ENCODE assay signal across 2 cellular contexts in the genomic region with DNA sequence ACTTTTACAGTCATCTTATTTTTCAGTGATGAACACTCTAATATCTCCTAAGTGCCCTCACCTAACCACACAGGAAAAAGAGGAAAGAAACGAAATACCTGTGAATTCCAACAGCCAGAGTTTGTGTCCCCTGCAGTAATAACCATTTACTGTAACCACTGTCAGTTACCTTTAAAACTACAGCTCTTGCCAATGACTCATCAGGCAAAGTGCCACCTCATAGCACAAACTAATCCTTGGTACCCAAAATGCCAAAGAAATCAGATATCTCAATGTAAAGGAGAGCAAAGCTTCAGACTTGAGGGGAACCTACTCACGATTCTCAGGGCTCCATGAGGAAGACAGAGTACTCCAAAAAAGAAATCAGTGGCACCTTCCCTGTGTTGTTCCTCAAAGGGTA.
A peak's percentile ranks its signal among the peaks of the same experiment; 100 is the strongest.
TF ChIP-seq lines count a peak whose summit lies in the region.

No MANE protein-coding gene starts in this region.

TF ChIP-seq in SK-N-SH, 30 proteins besides CTCF, POLR2A, EP300 and RAD21:
- no peak for TF ChIP-seq POLR2AphosphoS5 (IDR thresholded peaks at IDR 0.05; ENCODE audit: low read depth, low read length)
- TF ChIP-seq RCOR1 (IDR thresholded peaks at IDR 0.05; ENCODE audit: low read length): no peak
- no peak for TF ChIP-seq SMC3 (IDR thresholded peaks at IDR 0.05; ENCODE audit: low read depth, low read length)
- 0 out of 2 replicates have a peak, but pooled peaks have one; percentile 21 for TF ChIP-seq JUND (IDR thresholded peaks at IDR 0.05)
- no peak for TF ChIP-seq TAF1 (IDR thresholded peaks at IDR 0.05; ENCODE audit: borderline replicate concordance, low read depth, low read length)
- TF ChIP-seq ELF1 (IDR thresholded peaks at IDR 0.05): no peak
- TF ChIP-seq, protein P1, sequence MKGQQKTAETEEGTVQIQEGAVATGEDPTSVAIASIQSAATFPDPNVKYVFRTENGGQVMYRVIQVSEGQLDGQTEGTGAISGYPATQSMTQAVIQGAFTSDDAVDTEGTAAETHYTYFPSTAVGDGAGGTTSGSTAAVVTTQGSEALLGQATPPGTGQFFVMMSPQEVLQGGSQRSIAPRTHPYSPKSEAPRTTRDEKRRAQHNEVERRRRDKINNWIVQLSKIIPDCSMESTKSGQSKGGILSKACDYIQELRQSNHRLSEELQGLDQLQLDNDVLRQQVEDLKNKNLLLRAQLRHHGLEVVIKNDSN (IDR thresholded peaks at IDR 0.05; ENCODE audit: borderline replicate concordance, low read depth): no peak
- TF ChIP-seq FOSL2 (IDR thresholded peaks at IDR 0.05; ENCODE audit: borderline replicate concordance, low read depth): peak; percentile 20; the same call in 1 of the 2 replicates
- no peak for TF ChIP-seq REST (IDR thresholded peaks at IDR 0.05; ENCODE audit: low read depth, low read length)
- TF ChIP-seq FOXM1 (IDR thresholded peaks at IDR 0.05; ENCODE audit: low read depth): no peak
- no peak for TF ChIP-seq TCF12 (IDR thresholded peaks at IDR 0.05)
- no peak for TF ChIP-seq RFX5 (IDR thresholded peaks at IDR 0.05; ENCODE audit: low read length)
TF ChIP-seq in SK-N-SH: peak in this region for 2.

TF ChIP-seq in SK-N-SH treated with all-trans-retinoic acid at 6 μM for 48 hours, 23 proteins besides CTCF, POLR2A, EP300 and RAD21:
- TF ChIP-seq PPARA (CRISPR knock-in tag; IDR thresholded peaks at IDR 0.05; ENCODE audit: borderline replicate concordance) (no peak), POU6F1 (CRISPR knock-in tag; IDR thresholded peaks at IDR 0.05; ENCODE audit: borderline replicate concordance, low read depth) (no peak), RARB (CRISPR knock-in tag; IDR thresholded peaks at IDR 0.05) (no peak), TOX (CRISPR knock-in tag; IDR thresholded peaks at IDR 0.05; ENCODE audit: borderline replicate concordance) (no peak)
